ENCODE assay signal across 8 cellular contexts in the genomic region with DNA sequence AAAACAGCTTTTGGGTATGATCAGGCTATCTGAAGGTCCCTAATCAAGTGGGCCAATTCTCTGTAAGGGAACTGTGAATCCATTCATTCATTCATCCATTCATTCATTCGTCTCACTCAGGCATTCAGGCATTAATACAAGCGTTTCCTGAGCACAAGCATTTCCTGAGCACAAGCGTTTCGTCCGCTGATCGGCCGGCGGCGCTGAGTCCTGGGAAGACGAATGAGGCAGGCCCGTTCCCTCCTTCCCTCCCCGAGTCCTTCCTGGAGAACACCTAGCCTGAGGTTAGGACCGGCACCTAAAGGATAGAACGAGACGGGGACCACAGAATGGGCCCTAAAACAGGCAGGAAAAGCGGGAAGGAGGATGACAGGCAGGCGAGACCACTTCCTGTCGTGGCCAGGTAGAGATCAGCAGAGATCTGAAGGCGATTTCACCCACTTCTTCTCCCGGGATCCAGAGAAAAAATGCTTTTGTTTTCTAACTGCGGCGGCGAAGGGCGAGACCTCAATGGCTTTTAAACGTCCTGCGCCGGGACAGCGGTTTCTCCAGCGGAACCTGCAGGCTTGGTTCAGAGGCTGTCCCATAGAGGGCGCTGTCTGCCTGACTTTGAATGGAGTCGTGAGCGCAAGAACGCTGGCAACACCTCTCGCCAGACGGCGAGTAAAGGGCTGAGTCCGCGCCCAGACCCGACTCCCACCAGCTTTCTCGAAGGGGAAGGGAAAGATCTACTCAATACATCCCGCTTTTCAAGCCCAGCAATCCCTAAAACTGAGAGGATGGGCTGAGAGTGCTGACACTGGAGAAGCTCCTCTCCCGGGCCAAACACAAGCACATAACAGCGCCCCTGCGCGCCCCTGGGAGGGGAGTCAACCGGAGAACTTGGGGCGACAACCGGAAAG. TPM values are rescaled to one million over a fixed set of nuclear protein-coding genes. Genes with fewer than 3 reads are reported as not detected.
DNase-seq lines count a peak whose midpoint lies in the region; ATAC-seq and TF ChIP-seq lines count a peak whose summit lies in the region.

No MANE protein-coding gene starts in this region.

- peak overlapping the region; percentile 12 for H3K4me3 ChIP-seq in choroid plexus epithelial cell (ENCODE audit: low read depth, low read length)

- ATAC-seq in GM21786 (IDR thresholded peaks at IDR 0.05; ENCODE audit: unreplicated experiment) = peak; percentile 49
- ATAC-seq in left lobe of liver = peak; percentile 96
- ATAC-seq in GM19023 (IDR thresholded peaks at IDR 0.05; ENCODE audit: unreplicated experiment) = no peak

- peak; percentile 93 for TF ChIP-seq CTCF in choroid plexus epithelial cell (conservative IDR thresholded peaks at IDR 0.05; ENCODE audit: low read depth, low read length)

- DNase-seq in COR-L47 (lab: John Stamatoyannopoulos, UW) (peak; percentile 73), NCI-H2196 (lab: John Stamatoyannopoulos, UW; ENCODE audit: unreplicated experiment) (peak; percentile 75), choroid plexus epithelial cell (ENCODE audit: low read depth) (peak; percentile 84), left lobe of liver (ENCODE audit: low spot score) (peak; percentile 85)
- peak; percentile 74 for DNase-seq in activated CD4-positive, alpha-beta T cell treated with anti-CD3 and anti-CD28 coated beads for 1 hour
- DNase-seq in stimulated activated CD4-positive, alpha-beta T cell treated with anti-CD3 and anti-CD28 coated beads, Interleukin-2, amount 100 ng/mL, for 24 hours = peak; percentile 91 to 92

RNA-seq across cellular contexts. Expression of gene HMX3, which starts 2.9 kb away (rescaled TPM):
- total RNA-seq in left lobe of liver = 0.20 TPM

RNA-seq across cellular contexts. Expression of gene HMX2, which starts 15.1 kb away (rescaled TPM):
- total RNA-seq in left lobe of liver = not detected

RNA-seq across cellular contexts. Expression of gene BUB3, which starts 21.4 kb away (rescaled TPM):
- 24.8 TPM for total RNA-seq in left lobe of liver
